In genomic region chr17:8628172-8628571, GRCh38 we compare ENCODE assay signal across 12 cellular contexts. TPM values are rescaled to one million over a fixed set of nuclear protein-coding genes. Genes with fewer than 3 reads are reported as not detected.
DNase-seq lines count a peak whose midpoint lies in the region; ATAC-seq and TF ChIP-seq lines count a peak whose summit lies in the region.
"Had no signal": no experiment of that assay in that cellular context is flagged by ENCODE, and none has a peak within 500 bp of the region (broad histone marks: within the 10 kb centered on the region; RNA-seq: fewer than 3 reads in every experiment).

No MANE protein-coding gene starts in this region.

- DNase-seq in Caco-2 (no peak), choroid plexus epithelial cell (ENCODE audit: low read depth) (no peak), mesothelial cell of epicardium (ENCODE audit: low spot score in 2 of 2, unreplicated experiment in 2 of 2) (no peak), T-helper 17 cell (no peak), GDM1 (lab: John Stamatoyannopoulos, UW) (no peak), tibial nerve (ENCODE audit: low spot score in 2 of 2) (no peak), NOMO-1 treated with DMSO at 0.1 percent for 48 hours (lab: John Stamatoyannopoulos, UW; ENCODE audit: unreplicated experiment) (no peak)
- DNase-seq: activated B cell treated with CpG ODN at 0.5 μM for 24 hours; activated T-cell treated with anti-CD3 and anti-CD28 coated beads, Interleukin-2, amount 50 U/mL, for 48 hours; natural killer cell; NCI-H446 had no signal

- H3K27ac ChIP-seq in HUES48 (ENCODE audit: low read depth, low read length) = no peak overlapping the region
- no peak overlapping the region for H3K27ac ChIP-seq in tibial nerve

- no peak overlapping the region for H3K9ac ChIP-seq in HUES48 (ENCODE audit: low read depth, low read length)

- POLR2A ChIA-PET in Caco-2 (lab: Charles Lee) = no interaction called here

- H3K9me3 ChIP-seq in Caco-2 (no peaks in the 10 kb centered on the region), HUES48 (ENCODE audit: control insufficient read depth, insufficient read depth, low read length) (no peaks in the 10 kb centered on the region), T-helper 17 cell (ENCODE audit: control insufficient read depth, low read length, poor library complexity, severe bottlenecking) (no peaks in the 10 kb centered on the region), tibial nerve (no peaks in the 10 kb centered on the region)

- WGBS in tibial nerve, 2 donors = 63 to 73% methylated on average over 2 of the region's 2 CpGs

- no peak for TF ChIP-seq EP300 in tibial nerve (IDR thresholded peaks at IDR 0.05)

- H3K36me3 Mint-ChIP-seq in Caco-2 (ENCODE audit: insufficient read depth, unreplicated experiment) = peaks cover 26% of the 10 kb centered on the region
- peaks cover 5% of the 10 kb centered on the region for H3K36me3 Mint-ChIP-seq in mesothelial cell of epicardium
- H3K36me3 Mint-ChIP-seq in T-helper 17 cell (ENCODE audit: low read depth) = peaks cover 5% of the 10 kb centered on the region
- H3K36me3 Mint-ChIP-seq: natural killer cell had no signal

- H3K4me3 ChIP-seq in Caco-2 (ENCODE audit: low read depth, low read length) (no peak overlapping the region), HUES48 (ENCODE audit: low read depth, low read length) (peak overlapping the region; percentile 99), choroid plexus epithelial cell (ENCODE audit: low read depth, low read length) (peak overlapping the region; percentile 1), tibial nerve (no peak overlapping the region)

- H3K36me3 ChIP-seq in Caco-2 (ENCODE audit: control insufficient read depth, insufficient read depth, low read length) (no peaks in the 10 kb centered on the region), HUES48 (ENCODE audit: control insufficient read depth, insufficient read depth, low read length) (peaks cover 8% of the 10 kb centered on the region; the same call in 1 of the 2 replicates), tibial nerve (no peaks in the 10 kb centered on the region)

- CTCF ChIA-PET in Caco-2 (lab: Charles Lee) = no interaction called here

- intact Hi-C loops in Caco-2 (cut with micrococcal nuclease; ENCODE audit: unreplicated experiment) = no loop called here

- H3K4me1 Mint-ChIP-seq in Caco-2 (ENCODE audit: low read depth, unreplicated experiment) (peaks cover 19% of the 10 kb centered on the region), mesothelial cell of epicardium (peaks cover 38% of the 10 kb centered on the region), T-helper 17 cell (peaks cover 15% of the 10 kb centered on the region)

- H3K27ac Mint-ChIP-seq in Caco-2 (ENCODE audit: unreplicated experiment) (no peak overlapping the region), mesothelial cell of epicardium (peak overlapping the region; percentile 85), T-helper 17 cell (no peak overlapping the region)
- H3K27ac Mint-ChIP-seq: activated B cell treated with CpG ODN at 0.5 μM for 24 hours, natural killer cell had no signal

- H3K9me3 Mint-ChIP-seq in Caco-2 (ENCODE audit: unreplicated experiment) (no peaks in the 10 kb centered on the region), mesothelial cell of epicardium (peaks cover 4% of the 10 kb centered on the region)
- H3K9me3 Mint-ChIP-seq: activated B cell treated with CpG ODN at 0.5 μM for 24 hours, natural killer cell had no signal

- BruUV-seq in Caco-2 (replicated peaks; lab: Mats Ljungman, UMichigan) = no TSS peak

- H3K4me1 ChIP-seq in Caco-2 = peaks cover 5% of the 10 kb centered on the region
- peaks cover 34% of the 10 kb centered on the region for H3K4me1 ChIP-seq in HUES48 (ENCODE audit: control insufficient read depth, insufficient read depth, low read length)
- H3K4me1 ChIP-seq in tibial nerve = peaks cover 0 to 24% (median 3%) of the 10 kb centered on the region in 4 donors

- TF ChIP-seq CTCF in Caco-2 (IDR thresholded peaks at IDR 0.05; ENCODE audit: insufficient read depth in 1 of 2, low read depth in 1 of 2, low read length in 1 of 2, severe bottlenecking in 1 of 2, unreplicated experiment in 1 of 2) (no peak), choroid plexus epithelial cell (conservative IDR thresholded peaks at IDR 0.05; ENCODE audit: low read depth, low read length) (no peak), mesothelial cell of epicardium (IDR thresholded peaks at IDR 0.05; ENCODE audit: unreplicated experiment) (no peak), tibial nerve (IDR thresholded peaks at IDR 0.05) (no peak)

- no peak for TF ChIP-seq POLR2A in tibial nerve (IDR thresholded peaks at IDR 0.05)

- H3K4me3 Mint-ChIP-seq in Caco-2 (ENCODE audit: unreplicated experiment) (peak overlapping the region; percentile 93), mesothelial cell of epicardium (peak overlapping the region; percentile 100), T-helper 17 cell (no peak overlapping the region)
- H3K4me3 Mint-ChIP-seq: activated B cell treated with CpG ODN at 0.5 μM for 24 hours had no signal

- ATAC-seq in T-helper 17 cell = no peak
- ATAC-seq: natural killer cell had no signal

- no peaks in the 10 kb centered on the region for H3K27me3 ChIP-seq in Caco-2 (replicated peaks; ENCODE audit: control insufficient read depth, insufficient read depth, low read length)
- no peaks in the 10 kb centered on the region for H3K27me3 ChIP-seq in HUES48 (ENCODE audit: control insufficient read depth, insufficient read depth, low read length)
- H3K27me3 ChIP-seq in tibial nerve = no peaks in the 10 kb centered on the region

- H3K27me3 Mint-ChIP-seq in Caco-2 (ENCODE audit: insufficient read depth, unreplicated experiment) = no peaks in the 10 kb centered on the region
- no peaks in the 10 kb centered on the region for H3K27me3 Mint-ChIP-seq in mesothelial cell of epicardium (ENCODE audit: low read depth)
- peaks cover 50% of the 10 kb centered on the region for H3K27me3 Mint-ChIP-seq in T-helper 17 cell

RNA-seq across cellular contexts. Expression of gene MYH10, which starts 2.4 kb away (rescaled TPM):
- total RNA-seq in Caco-2 (2022) (64.3 and 74.0 TPM in 2 replicates), mesothelial cell of epicardium (308 to 328 TPM (median 312 TPM) in 3 replicates), T-helper 17 cell (under 1 TPM; 0.42 to 0.99 TPM), tibial nerve (10 to 100 TPM; 29.3 to 50.0 (median 35.4) TPM)

Comparison
In these comparisons a context has a peak if more than half of its experiments do, and no peak if none do; other contexts are left out.
1. H3K4me3 ChIP-seq: peak in HUES48 (single experiment) and choroid plexus epithelial cell (single experiment); none in Caco-2 (single experiment) and tibial nerve (0 of 4).
2. RNA of gene MYH10, which starts 2.4 kb away (total RNA-seq): 308 to 328 TPM in mesothelial cell of epicardium, 64.3 to 74.0 TPM in Caco-2 and 29.3 to 50.0 TPM in tibial nerve; 0.42 to 0.99 TPM in T-helper 17 cell; every median in the first group is over 10 times any median in the second.